12 cellular contexts compared by ENCODE assay signal in genomic region chr3:172259191-172259590, GRCh38.
DNase-seq lines count a peak whose midpoint lies in the region; ATAC-seq and TF ChIP-seq lines count a peak whose summit lies in the region.
"Had no signal": no experiment of that assay in that cellular context is flagged by ENCODE, and none has a peak within 500 bp of the region (broad histone marks: within the 10 kb centered on the region; RNA-seq: fewer than 3 reads in every experiment).

No MANE protein-coding gene starts in this region.

- in situ Hi-C loops in brain microvascular endothelial cell (cut with HindIII; ENCODE audit: low pct_ligation_motif_present, low sequenced_read_pairs): no loop called here
- in situ Hi-C loops in gastrocnemius medialis (cut with MboI; ENCODE audit: low sequenced_read_pairs in 4 of 4): no loop called here

- intact Hi-C loops in gastrocnemius medialis (cut with DNase I; ENCODE audit: low total_unique reads): loop anchor here (5.0 kb wide), 1 partner anchor 42 kb away; no protein-coding TSS in a partner anchor
- intact Hi-C loops in activated CD8-positive, alpha-beta T cell treated with anti-CD3 and anti-CD28 coated beads for 36 hours (cut with micrococcal nuclease): no loop called here

- H3K27me3 Mint-ChIP-seq in activated CD8-positive, alpha-beta T cell treated with anti-CD3 and anti-CD28 coated beads for 36 hours: no peaks in the 10 kb centered on the region
- H3K27me3 Mint-ChIP-seq: activated naive CD8-positive, alpha-beta T cell treated with anti-CD3 and anti-CD28 coated beads, Interleukin-2, amount 10 ng/mL, durations not matched to agents 7 days and 5 days had no signal

- no peak for TF ChIP-seq CTCF in brain microvascular endothelial cell (IDR thresholded peaks at IDR 0.05; ENCODE audit: low read depth, low read length, missing control alignments)
- no peak for TF ChIP-seq CTCF in right atrium auricular region (IDR thresholded peaks at IDR 0.05)
- TF ChIP-seq CTCF in gastrocnemius medialis (IDR thresholded peaks at IDR 0.05 in 4 of 5, conservative IDR thresholded peaks at IDR 0.05 in 1 of 5): no peak
- no peak for TF ChIP-seq CTCF in activated CD8-positive, alpha-beta T cell treated with anti-CD3 and anti-CD28 coated beads for 36 hours (IDR thresholded peaks at IDR 0.05)

- no peak for ATAC-seq in gastrocnemius medialis
- no peak for ATAC-seq in activated CD8-positive, alpha-beta T cell treated with anti-CD3 and anti-CD28 coated beads for 36 hours

- CTCF ChIA-PET in activated CD8-positive, alpha-beta T cell treated with anti-CD3 and anti-CD28 coated beads for 36 hours (lab: Charles Lee): interaction anchor here (1.0 kb wide), 1 partner anchor 74 kb away, joined by 3 read pairs; no protein-coding TSS in a partner anchor

- H3K27me3 ChIP-seq in brain microvascular endothelial cell (replicated peaks): no peaks in the 10 kb centered on the region
- H3K27me3 ChIP-seq in right atrium auricular region: no peaks in the 10 kb centered on the region
- no peaks in the 10 kb centered on the region for H3K27me3 ChIP-seq in gastrocnemius medialis

- H3K4me3 Mint-ChIP-seq in activated CD8-positive, alpha-beta T cell treated with anti-CD3 and anti-CD28 coated beads for 36 hours: no peak overlapping the region
- H3K4me3 Mint-ChIP-seq: activated naive CD8-positive, alpha-beta T cell treated with anti-CD3 and anti-CD28 coated beads, Interleukin-2, amount 10 ng/mL, durations not matched to agents 7 days and 5 days had no signal

- POLR2A ChIA-PET in activated CD8-positive, alpha-beta T cell treated with anti-CD3 and anti-CD28 coated beads for 36 hours (lab: Charles Lee): no interaction called here

- no peak overlapping the region for H3K27ac Mint-ChIP-seq in activated CD8-positive, alpha-beta T cell treated with anti-CD3 and anti-CD28 coated beads for 36 hours
- H3K27ac Mint-ChIP-seq: activated naive CD8-positive, alpha-beta T cell treated with anti-CD3 and anti-CD28 coated beads, Interleukin-2, amount 10 ng/mL, durations not matched to agents 7 days and 5 days had no signal

- peaks cover 0 to 72% of the 10 kb centered on the region in 2 donors for H3K4me1 ChIP-seq in right atrium auricular region
- H3K4me1 ChIP-seq in gastrocnemius medialis: peaks cover 58 to 73% of the 10 kb centered on the region in 2 donors

- H3K9me3 ChIP-seq in right atrium auricular region (no peaks in the 10 kb centered on the region), gastrocnemius medialis (no peaks in the 10 kb centered on the region)

- H3K36me3 ChIP-seq in brain microvascular endothelial cell (replicated peaks): peaks cover 55% of the 10 kb centered on the region
- H3K36me3 ChIP-seq in right atrium auricular region: peaks cover 2% of the 10 kb centered on the region
- no peaks in the 10 kb centered on the region for H3K36me3 ChIP-seq in gastrocnemius medialis

- no peak overlapping the region for H3K4me3 ChIP-seq in brain microvascular endothelial cell (ENCODE audit: low read depth, low read length)
- H3K4me3 ChIP-seq in right atrium auricular region: no peak overlapping the region
- H3K4me3 ChIP-seq in gastrocnemius medialis: no peak overlapping the region

- H3K36me3 Mint-ChIP-seq in activated CD8-positive, alpha-beta T cell treated with anti-CD3 and anti-CD28 coated beads for 36 hours (ENCODE audit: low read depth): peaks cover 6% of the 10 kb centered on the region

- H3K4me1 Mint-ChIP-seq in activated CD8-positive, alpha-beta T cell treated with anti-CD3 and anti-CD28 coated beads for 36 hours (ENCODE audit: low read depth): no peaks in the 10 kb centered on the region

- no peak for TF ChIP-seq POLR2A in gastrocnemius medialis (IDR thresholded peaks at IDR 0.05)

- H3K9me3 Mint-ChIP-seq in activated CD8-positive, alpha-beta T cell treated with anti-CD3 and anti-CD28 coated beads for 36 hours: no peaks in the 10 kb centered on the region
- H3K9me3 Mint-ChIP-seq: activated naive CD8-positive, alpha-beta T cell treated with anti-CD3 and anti-CD28 coated beads, Interleukin-2, amount 10 ng/mL, durations not matched to agents 7 days and 5 days had no signal

- H3K27ac ChIP-seq in brain microvascular endothelial cell (peak overlapping the region; percentile 82), right atrium auricular region (peak overlapping the region; percentile 66 to 86), gastrocnemius medialis (peak overlapping the region; percentile 53 to 84 (median 76))

- DNase-seq in Ammon's horn (ENCODE audit: low spot score) (peak; percentile 33), brain microvascular endothelial cell (peak; percentile 22), right atrium auricular region (ENCODE audit: low spot score) (no peak), gastrocnemius medialis (no peak), kidney tubule cell (ENCODE audit: low spot score) (no peak)
- no peak for DNase-seq in effector CD8-positive, alpha-beta T cell (lab: John Stamatoyannopoulos, UW)
- DNase-seq in stimulated activated CD4-positive, alpha-beta T cell treated with anti-CD3 and anti-CD28 coated beads, Interleukin-4, amount 100 ng/mL, for 1 hour: no peak
- no peak for DNase-seq in activated CD8-positive, alpha-beta T cell treated with anti-CD3 and anti-CD28 coated beads for 36 hours
- DNase-seq: activated naive CD8-positive, alpha-beta T cell treated with anti-CD3 and anti-CD28 coated beads, Interleukin-2, amount 10 ng/mL, durations not matched to agents 7 days and 5 days; NCI-H345; stimulated activated CD4-positive, alpha-beta T cell treated with anti-CD3 and anti-CD28 coated beads, Interleukin-2, amount 100 ng/mL, for 48 hours; T1000 had no signal

Comparison
In these comparisons a context has a peak if more than half of its experiments do, and no peak if none do; other contexts are left out.
1. DNase-seq: peak in Ammon's horn (single experiment) and brain microvascular endothelial cell (single experiment); none in right atrium auricular region (single experiment), gastrocnemius medialis (0 of 2), kidney tubule cell (single experiment), effector CD8-positive, alpha-beta T cell (single experiment), stimulated activated CD4-positive, alpha-beta T cell treated with anti-CD3 and anti-CD28 coated beads, Interleukin-4, amount 100 ng/mL, for 1 hour (single experiment) and activated CD8-positive, alpha-beta T cell treated with anti-CD3 and anti-CD28 coated beads for 36 hours (single experiment).
2. Peak in every context shown above with its lines, with median percentiles within 50 percentile points of each other: H3K27ac ChIP-seq.